9 cellular contexts compared by ENCODE assay signal in the genomic region with DNA sequence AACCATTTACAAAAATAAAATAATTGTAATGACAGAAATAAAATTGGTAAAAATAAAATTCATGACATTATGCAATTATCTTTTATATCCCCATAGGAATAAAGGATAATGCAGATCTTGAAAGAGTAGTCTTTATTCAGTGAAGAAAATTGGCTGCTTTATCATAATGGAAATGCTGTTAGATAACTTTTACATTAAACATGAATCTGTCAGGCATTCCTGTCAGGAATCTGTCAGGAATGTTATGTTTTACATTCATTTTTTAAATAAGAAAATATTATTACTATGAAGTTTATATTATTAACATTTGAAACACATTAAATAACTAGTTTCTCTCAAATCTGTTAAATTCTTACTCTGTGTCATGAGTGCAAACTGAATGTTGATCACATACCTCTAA.
"Had no signal": no experiment of that assay in that cellular context is flagged by ENCODE, and none has a peak within 500 bp of the region (broad histone marks: within the 10 kb centered on the region; RNA-seq: fewer than 3 reads in every experiment).

No MANE protein-coding gene starts in this region.

- ATAC-seq: HepG2, K562 had no signal

- H3K4me2 ChIP-seq: KMS-11 had no signal

- H3K27me3 Mint-ChIP-seq: IgD-negative memory B cell had no signal

- H3K9ac ChIP-seq: KMS-11 had no signal

- H3K4me3 ChIP-seq: K562 had no signal

- H3K9me3 Mint-ChIP-seq: IgD-negative memory B cell had no signal

- H3K27ac Mint-ChIP-seq: IgD-negative memory B cell had no signal

- DNase-seq: IMR-90, KBM-7, KG1 had no signal

- H3K4me1 Mint-ChIP-seq: IgD-negative memory B cell had no signal

- H3K4me3 Mint-ChIP-seq: IgD-negative memory B cell had no signal

- H3K27ac ChIP-seq: HL-60, KMS-11 had no signal

- FAIRE-seq: HepG2, HTR-8/SVneo, K562 had no signal
